12 cellular contexts compared by ENCODE assay signal in genomic region chr19:55528030-55528801, GRCh38. TPM values are rescaled to one million over a fixed set of nuclear protein-coding genes. Genes with fewer than 3 reads are reported as not detected.
DNase-seq lines count a peak whose midpoint lies in the region; ATAC-seq and TF ChIP-seq lines count a peak whose summit lies in the region.
"Had no signal": no experiment of that assay in that cellular context is flagged by ENCODE, and none has a peak within 500 bp of the region (broad histone marks: within the 10 kb centered on the region; RNA-seq: fewer than 3 reads in every experiment).

No MANE protein-coding gene starts in this region.

- no peaks in the 10 kb centered on the region for H3K27me3 Mint-ChIP-seq in activated T-cell treated with anti-CD3 and anti-CD28 coated beads, Interleukin-2, amount 50 U/mL, for 72 hours (ENCODE audit: low read depth)
- H3K27me3 Mint-ChIP-seq: stimulated activated naive CD8-positive, alpha-beta T cell treated with anti-CD3 and anti-CD28 coated beads, Interleukin-15, amount 100 ng/mL, for 72 hours had no signal

- ATAC-seq in activated T-cell treated with anti-CD3 and anti-CD28 coated beads, Interleukin-2, amount 50 U/mL, for 72 hours (replicated peaks in 1 of 2): no peak
- no peak for ATAC-seq in HG02763 (IDR thresholded peaks at IDR 0.05; ENCODE audit: unreplicated experiment)
- ATAC-seq: stimulated activated naive CD8-positive, alpha-beta T cell treated with anti-CD3 and anti-CD28 coated beads, Interleukin-15, amount 100 ng/mL, for 72 hours had no signal

- no peaks in the 10 kb centered on the region for H3K4me1 Mint-ChIP-seq in activated T-cell treated with anti-CD3 and anti-CD28 coated beads, Interleukin-2, amount 50 U/mL, for 72 hours (ENCODE audit: low read depth)
- H3K4me1 Mint-ChIP-seq: memory B cell; stimulated activated naive CD8-positive, alpha-beta T cell treated with anti-CD3 and anti-CD28 coated beads, Interleukin-15, amount 100 ng/mL, for 72 hours had no signal

- DNase-seq in DMS 273 (lab: John Stamatoyannopoulos, UW; ENCODE audit: unreplicated experiment) (peak; percentile 97), NCI-H146 (lab: John Stamatoyannopoulos, UW) (peak; percentile 91), iris pigment epithelial cell (ENCODE audit: low read depth) (peak; percentile 22), occipital lobe (lab: John Stamatoyannopoulos, UW) (no peak), hippocampal formation (lab: John Stamatoyannopoulos, UW) (no peak)
- DNase-seq in activated T-cell treated with anti-CD3 and anti-CD28 coated beads, Interleukin-2, amount 50 U/mL, for 72 hours: no peak
- DNase-seq: Peyer's patch; stimulated activated naive CD8-positive, alpha-beta T cell treated with anti-CD3 and anti-CD28 coated beads, Interleukin-15, amount 100 ng/mL, for 72 hours had no signal

- H3K27ac Mint-ChIP-seq in activated T-cell treated with anti-CD3 and anti-CD28 coated beads, Interleukin-2, amount 50 U/mL, for 72 hours: no peak overlapping the region
- H3K27ac Mint-ChIP-seq: memory B cell; stimulated activated naive CD8-positive, alpha-beta T cell treated with anti-CD3 and anti-CD28 coated beads, Interleukin-15, amount 100 ng/mL, for 72 hours had no signal

- no peaks in the 10 kb centered on the region for H3K36me3 Mint-ChIP-seq in activated T-cell treated with anti-CD3 and anti-CD28 coated beads, Interleukin-2, amount 50 U/mL, for 72 hours (ENCODE audit: insufficient read depth in 2 of 2)
- H3K36me3 Mint-ChIP-seq: memory B cell had no signal

- no peaks in the 10 kb centered on the region for H3K9me3 Mint-ChIP-seq in activated T-cell treated with anti-CD3 and anti-CD28 coated beads, Interleukin-2, amount 50 U/mL, for 72 hours
- H3K9me3 Mint-ChIP-seq: memory B cell; stimulated activated naive CD8-positive, alpha-beta T cell treated with anti-CD3 and anti-CD28 coated beads, Interleukin-15, amount 100 ng/mL, for 72 hours had no signal

- no peak overlapping the region for H3K4me3 Mint-ChIP-seq in activated T-cell treated with anti-CD3 and anti-CD28 coated beads, Interleukin-2, amount 50 U/mL, for 72 hours
- H3K4me3 Mint-ChIP-seq: memory B cell; stimulated activated naive CD8-positive, alpha-beta T cell treated with anti-CD3 and anti-CD28 coated beads, Interleukin-15, amount 100 ng/mL, for 72 hours had no signal

TF ChIP-seq in PFSK-1, 5 proteins besides CTCF, POLR2A, EP300 and RAD21:
- TF ChIP-seq POLR2AphosphoS5 (IDR thresholded peaks at IDR 0.05; ENCODE audit: low read depth, low read length): 0 out of 2 replicates have a peak, but pooled peaks have one; percentile 22
- no peak for TF ChIP-seq SIN3A (IDR thresholded peaks at IDR 0.05; ENCODE audit: borderline replicate concordance, insufficient read depth, low read length)
- TF ChIP-seq TAF1 (IDR thresholded peaks at IDR 0.05; ENCODE audit: borderline replicate concordance, insufficient read depth, low read length): no peak
- TF ChIP-seq FOXP2 (optimal IDR thresholded peaks at IDR 0.05; ENCODE audit: borderline replicate concordance, extremely low read depth, extremely low read length, insufficient read depth): peak; percentile 42

RNA-seq across cellular contexts. Expression of gene SBK2, which starts 8.7 kb away (rescaled TPM):
- 2.9 TPM for polyA plus RNA-seq in PFSK-1 (2012; ENCODE audit: insufficient read length, low read depth)
- total RNA-seq in occipital lobe: not detected
- not detected for total RNA-seq in activated T-cell treated with anti-CD3 and anti-CD28 coated beads, Interleukin-2, amount 50 U/mL, for 72 hours
- total RNA-seq: Peyer's patch, prostate gland had no signal

RNA-seq across cellular contexts. Expression of gene SBK3, which starts 17.1 kb away (rescaled TPM):
- polyA plus RNA-seq in PFSK-1 (2012; ENCODE audit: insufficient read length, low read depth): 0.44 TPM
- 0.31 TPM for total RNA-seq in occipital lobe
- not detected for total RNA-seq in activated T-cell treated with anti-CD3 and anti-CD28 coated beads, Interleukin-2, amount 50 U/mL, for 72 hours

RNA-seq across cellular contexts. Expression of gene SSC5D, which starts 40.0 kb away (rescaled TPM):
- 12.5 TPM for polyA plus RNA-seq in PFSK-1 (2012; ENCODE audit: insufficient read length, low read depth)
- 0.31 TPM for total RNA-seq in occipital lobe
- 1 to 10 TPM; 1.2 to 1.7 TPM for total RNA-seq in activated T-cell treated with anti-CD3 and anti-CD28 coated beads, Interleukin-2, amount 50 U/mL, for 72 hours

RNA-seq across cellular contexts. Expression of gene NAT14, which starts 43.2 kb away (rescaled TPM):
- polyA plus RNA-seq in PFSK-1 (2012; ENCODE audit: insufficient read length, low read depth): 44.4 TPM
- total RNA-seq in occipital lobe: 15.0 TPM
- 10 to 100 TPM; 19.2 to 20.5 TPM for total RNA-seq in activated T-cell treated with anti-CD3 and anti-CD28 coated beads, Interleukin-2, amount 50 U/mL, for 72 hours

RNA-seq across cellular contexts. Expression of gene ZNF628, which starts 51.8 kb away (rescaled TPM):
- 27.6 TPM for polyA plus RNA-seq in PFSK-1 (2012; ENCODE audit: insufficient read length, low read depth)
- 0.78 TPM for total RNA-seq in occipital lobe
- total RNA-seq in activated T-cell treated with anti-CD3 and anti-CD28 coated beads, Interleukin-2, amount 50 U/mL, for 72 hours: 1 to 10 TPM; 7.9 to 9.0 TPM

Comparison
In these comparisons a context has a peak if more than half of its experiments do, and no peak if none do; other contexts are left out.
1. DNase-seq: peak in DMS 273 (single experiment), NCI-H146 (single experiment) and iris pigment epithelial cell (single experiment); none in occipital lobe (single experiment), hippocampal formation (0 of 2) and activated T-cell treated with anti-CD3 and anti-CD28 coated beads, Interleukin-2, amount 50 U/mL, for 72 hours (0 of 2).